12 cellular contexts compared by ENCODE assay signal in the genomic region with DNA sequence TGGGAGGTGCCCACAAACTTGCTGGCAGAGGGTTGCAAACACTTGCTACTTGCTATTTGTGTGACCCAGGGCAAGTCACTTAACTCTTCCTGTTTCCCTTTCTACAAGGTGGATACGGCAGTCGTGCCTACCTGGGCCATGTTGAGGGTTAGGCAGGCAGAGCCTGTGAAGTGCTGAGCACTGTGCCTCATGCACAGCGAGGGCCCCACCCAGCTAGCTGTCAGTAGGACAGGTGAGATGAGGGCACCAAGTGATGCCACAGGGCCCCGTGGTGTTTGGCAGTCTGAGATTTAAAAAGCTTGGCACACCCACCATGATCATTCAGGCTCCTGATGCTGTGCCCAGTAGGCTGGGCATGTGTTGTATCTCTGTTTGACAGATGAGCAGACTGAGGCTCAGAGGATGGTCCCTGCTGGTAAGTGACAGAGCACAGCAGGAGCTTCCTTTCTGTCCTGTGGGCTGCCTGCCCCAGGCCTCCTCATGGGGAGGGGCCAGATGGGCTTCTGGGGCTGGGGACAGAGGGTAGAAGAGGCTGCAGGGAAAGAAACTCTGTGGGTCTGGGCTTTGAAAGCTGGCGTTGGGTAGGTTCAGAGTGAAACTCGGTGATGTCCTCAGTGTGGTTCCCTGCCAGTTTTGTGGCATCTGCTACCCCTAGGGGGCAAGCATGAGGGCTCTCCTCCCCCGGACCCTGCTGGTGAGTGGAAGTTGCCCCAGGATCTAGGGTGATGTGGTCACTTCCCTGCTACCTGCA. TPM values are rescaled to one million over a fixed set of nuclear protein-coding genes. Genes with fewer than 3 reads are reported as not detected.
DNase-seq lines count a peak whose midpoint lies in the region; ATAC-seq and TF ChIP-seq lines count a peak whose summit lies in the region.
"Had no signal": no experiment of that assay in that cellular context is flagged by ENCODE, and none has a peak within 500 bp of the region (broad histone marks: within the 10 kb centered on the region; RNA-seq: fewer than 3 reads in every experiment).

No MANE protein-coding gene starts in this region.

- DNase-seq in 8988T (peak; percentile 76), OCI-LY7 (ENCODE audit: low spot score) (peak; percentile 14), Right ventricle myocardium inferior (ENCODE audit: missing footprints) (no peak), DMS79 treated with DMSO at 0.1 percent for 48 hours (lab: John Stamatoyannopoulos, UW) (no peak), HPDE6-E6E7 (ENCODE audit: extremely low spot score) (no peak), T-helper 2 cell (no peak)
- DNase-seq: kidney glomerular epithelial cell, MM.1S, SIG-M5 had no signal

- peak; percentile 11 for ATAC-seq in Right ventricle myocardium inferior
- no peak for ATAC-seq in GM21360 (IDR thresholded peaks at IDR 0.05; ENCODE audit: unreplicated experiment)

- no peaks in the 10 kb centered on the region for H3K36me3 ChIP-seq in OCI-LY7 (ENCODE audit: insufficient read depth, low read length)

- no peak overlapping the region for H3K27ac ChIP-seq in OCI-LY7 (ENCODE audit: low read depth, low read length, poor library complexity, severe bottlenecking)
- H3K27ac ChIP-seq: dorsolateral prefrontal cortex had no signal

- POLR2A ChIA-PET in OCI-LY7 (lab: Charles Lee), result no interaction called here

- no peak overlapping the region for H2AFZ ChIP-seq in OCI-LY7 (ENCODE audit: low read length)

- no peaks in the 10 kb centered on the region for H4K20me1 ChIP-seq in OCI-LY7 (ENCODE audit: insufficient read depth, low read length)

- H3K79me2 ChIP-seq in OCI-LY7 (ENCODE audit: insufficient read depth, low read depth, low read length), result no peaks in the 10 kb centered on the region

- H3K4me1 ChIP-seq in OCI-LY7 (ENCODE audit: insufficient read depth, low read length, poor library complexity, severe bottlenecking), result no peaks in the 10 kb centered on the region

- H3K4me3 ChIP-seq in OCI-LY7 (ENCODE audit: low read depth, low read length, poor library complexity, severe bottlenecking), result no peak overlapping the region
- H3K4me3 ChIP-seq: dorsolateral prefrontal cortex had no signal

- H3K9me2 ChIP-seq in OCI-LY7 (ENCODE audit: insufficient read depth, low read length), result no peaks in the 10 kb centered on the region

- H3K4me2 ChIP-seq in OCI-LY7 (ENCODE audit: low read length), result no peak overlapping the region

- H3K9me3 ChIP-seq in OCI-LY7 (ENCODE audit: low read length), result no peaks in the 10 kb centered on the region

- CTCF ChIA-PET in OCI-LY7 (lab: Charles Lee; ENCODE audit: unreplicated experiment), result no interaction called here

- no TSS peak for BruUV-seq in OCI-LY7 (replicated peaks; lab: Mats Ljungman, UMichigan)

- intact Hi-C loops in OCI-LY7 (cut with micrococcal nuclease; ENCODE audit: unreplicated experiment) (no loop called here), Right ventricle myocardium inferior (cut with DNase I) (no loop called here)

- TF ChIP-seq CTCF in GM12872 (IDR thresholded peaks at IDR 0.05; ENCODE audit: insufficient read depth, low read depth, low read length), result peak; percentile 52; the same call in 2 of the 3 replicates
- peak; percentile 39 for TF ChIP-seq CTCF in OCI-LY7 (conservative IDR thresholded peaks at IDR 0.05; ENCODE audit: low read length)

RNA-seq across cellular contexts. Expression of a gene that starts 59.3 kb away (rescaled TPM):
- total RNA-seq in OCI-LY7 (2014; rRNA removed; shearing (Covaris generic)), result not detected in 2 replicates
- not detected in 2 replicates for total RNA-seq in OCI-LY7 (2022)
- total RNA-seq in Right ventricle myocardium inferior, result 115 TPM

Comparison
In these comparisons a context has a peak if more than half of its experiments do, and no peak if none do; other contexts are left out.
1. DNase-seq: peak in 8988T (single experiment) and OCI-LY7 (single experiment); none in Right ventricle myocardium inferior (single experiment), DMS79 treated with DMSO at 0.1 percent for 48 hours (single experiment), HPDE6-E6E7 (single experiment) and T-helper 2 cell (0 of 5).
2. RNA of a gene that starts 59.3 kb away (total RNA-seq): 115 TPM in Right ventricle myocardium inferior (single experiment); not detected in OCI-LY7; every median in the first group is over 10 times any median in the second.